In the genomic region with DNA sequence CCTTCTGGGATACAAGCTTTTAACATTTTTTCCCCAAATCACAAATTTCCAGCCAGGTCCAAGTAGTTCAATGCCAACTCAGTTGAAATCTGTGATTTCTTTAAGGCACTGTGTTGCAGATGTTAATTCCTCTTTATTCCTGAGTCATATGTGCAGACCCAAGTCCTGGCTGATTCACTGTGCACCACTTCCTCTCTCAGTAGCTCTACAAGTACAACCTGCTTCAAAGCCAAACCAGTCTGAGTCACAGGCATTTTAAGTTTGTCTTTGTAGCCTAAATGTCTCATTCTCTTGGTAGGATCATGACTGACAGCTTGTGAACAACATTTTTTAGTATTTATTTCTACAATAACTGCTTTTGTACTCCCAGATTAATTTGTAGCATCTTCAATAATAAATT, we compare ENCODE assay signal across 9 cellular contexts.
DNase-seq lines count a peak whose midpoint lies in the region; ATAC-seq and TF ChIP-seq lines count a peak whose summit lies in the region.
"Had no signal": no experiment of that assay in that cellular context is flagged by ENCODE, and none has a peak within 500 bp of the region (broad histone marks: within the 10 kb centered on the region; RNA-seq: fewer than 3 reads in every experiment).

No MANE protein-coding gene starts in this region.

- DNase-seq in CD4-positive, CD25-positive, alpha-beta regulatory T cell: peak in 1 of 3 donors; percentile 51
- DNase-seq in NCI-H226: peak; percentile 82
- DNase-seq in activated naive CD8-positive, alpha-beta T cell treated with anti-CD3 and anti-CD28 coated beads, Interleukin-2, amount 50 U/mL, for 24 hours: peak; percentile 4
- peak in 8 of 9 donors; percentile 13 to 49 (median 32) for DNase-seq in naive thymus-derived CD4-positive, alpha-beta T cell
- DNase-seq in NCI-H526 treated with DMSO at 0.1 percent for 48 hours (lab: John Stamatoyannopoulos, UW): no peak
- DNase-seq in glutamatergic neuron: no peak
- DNase-seq in left colon: no peak
- no peak for DNase-seq in NCI-H146 treated with DMSO at 0.1 percent for 48 hours (lab: John Stamatoyannopoulos, UW; ENCODE audit: unreplicated experiment)

- no peak overlapping the region for H3K4me3 ChIP-seq in CD4-positive, CD25-positive, alpha-beta regulatory T cell (ENCODE audit: low read depth, low read length)
- H3K4me3 ChIP-seq in naive thymus-derived CD4-positive, alpha-beta T cell (ENCODE audit: low read length): no peak overlapping the region

- H3K27me3 ChIP-seq in CD4-positive, CD25-positive, alpha-beta regulatory T cell (ENCODE audit: control insufficient read depth, insufficient read depth, low read length): no peaks in the 10 kb centered on the region
- H3K27me3 ChIP-seq in naive thymus-derived CD4-positive, alpha-beta T cell (ENCODE audit: control insufficient read depth in 2 of 2, insufficient read depth in 2 of 2, low read length in 2 of 2): no peaks in the 10 kb centered on the region
- H3K27me3 ChIP-seq: neutrophil had no signal

- CTCF ChIA-PET in naive thymus-derived CD4-positive, alpha-beta T cell (lab: Charles Lee): interaction anchor here (1.3 to 1.4 kb wide), 2 partner anchors 42 to 180 kb away, joined by 3 to 6 read pairs; no protein-coding TSS in a partner anchor

- no peaks in the 10 kb centered on the region for H3K36me3 ChIP-seq in CD4-positive, CD25-positive, alpha-beta regulatory T cell (ENCODE audit: control insufficient read depth, insufficient read depth, low read length)
- H3K36me3 ChIP-seq in naive thymus-derived CD4-positive, alpha-beta T cell (ENCODE audit: control insufficient read depth in 2 of 3, insufficient read depth in 3 of 3, low read length in 3 of 3): no peaks in the 10 kb centered on the region
- H3K36me3 ChIP-seq: neutrophil had no signal

- no peak for TF ChIP-seq CTCF in glutamatergic neuron (IDR thresholded peaks at IDR 0.05; ENCODE audit: partially characterized antibody, unreplicated experiment)

- no peak overlapping the region for H3K27ac Mint-ChIP-seq in CD4-positive, CD25-positive, alpha-beta regulatory T cell
- peak overlapping the region; percentile 69 for H3K27ac Mint-ChIP-seq in activated naive CD8-positive, alpha-beta T cell treated with anti-CD3 and anti-CD28 coated beads, Interleukin-2, amount 50 U/mL, for 24 hours
- peak overlapping the region in 5 of 9 donors; percentile 10 to 79 (median 12) for H3K27ac Mint-ChIP-seq in naive thymus-derived CD4-positive, alpha-beta T cell
- H3K27ac Mint-ChIP-seq in glutamatergic neuron (ENCODE audit: unreplicated experiment): no peak overlapping the region

- H3K27me3 Mint-ChIP-seq in CD4-positive, CD25-positive, alpha-beta regulatory T cell: no peaks in the 10 kb centered on the region
- no peaks in the 10 kb centered on the region for H3K27me3 Mint-ChIP-seq in activated naive CD8-positive, alpha-beta T cell treated with anti-CD3 and anti-CD28 coated beads, Interleukin-2, amount 50 U/mL, for 24 hours
- H3K27me3 Mint-ChIP-seq in naive thymus-derived CD4-positive, alpha-beta T cell: no peaks in the 10 kb centered on the region
- H3K27me3 Mint-ChIP-seq in glutamatergic neuron (ENCODE audit: unreplicated experiment): no peaks in the 10 kb centered on the region

- peaks cover 0 to 2% (median 0%) of the 10 kb centered on the region in 7 donors for H3K9me3 Mint-ChIP-seq in CD4-positive, CD25-positive, alpha-beta regulatory T cell
- no peaks in the 10 kb centered on the region for H3K9me3 Mint-ChIP-seq in activated naive CD8-positive, alpha-beta T cell treated with anti-CD3 and anti-CD28 coated beads, Interleukin-2, amount 50 U/mL, for 24 hours
- peaks cover 0 to 1% (median 0%) of the 10 kb centered on the region in 11 donors for H3K9me3 Mint-ChIP-seq in naive thymus-derived CD4-positive, alpha-beta T cell
- no peaks in the 10 kb centered on the region for H3K9me3 Mint-ChIP-seq in glutamatergic neuron (ENCODE audit: unreplicated experiment)

- ATAC-seq in CD4-positive, CD25-positive, alpha-beta regulatory T cell (ENCODE audit: low read depth in 2 of 2): peak; percentile 82 to 88
- peak; percentile 99 for ATAC-seq in activated naive CD8-positive, alpha-beta T cell treated with anti-CD3 and anti-CD28 coated beads, Interleukin-2, amount 50 U/mL, for 24 hours
- ATAC-seq in naive thymus-derived CD4-positive, alpha-beta T cell: peak; percentile 92
- no peak for ATAC-seq in left colon

- no peak overlapping the region for H3K4me3 Mint-ChIP-seq in CD4-positive, CD25-positive, alpha-beta regulatory T cell
- no peak overlapping the region for H3K4me3 Mint-ChIP-seq in activated naive CD8-positive, alpha-beta T cell treated with anti-CD3 and anti-CD28 coated beads, Interleukin-2, amount 50 U/mL, for 24 hours
- H3K4me3 Mint-ChIP-seq in naive thymus-derived CD4-positive, alpha-beta T cell: peak overlapping the region in 1 of 10 donors; percentile 24
- no peak overlapping the region for H3K4me3 Mint-ChIP-seq in glutamatergic neuron (ENCODE audit: unreplicated experiment)

- no peaks in the 10 kb centered on the region for H3K9me3 ChIP-seq in CD4-positive, CD25-positive, alpha-beta regulatory T cell (ENCODE audit: control insufficient read depth in 2 of 2, low read length in 2 of 2)
- H3K9me3 ChIP-seq in naive thymus-derived CD4-positive, alpha-beta T cell (ENCODE audit: control insufficient read depth in 2 of 3, low read length in 3 of 3): no peaks in the 10 kb centered on the region
- H3K9me3 ChIP-seq: neutrophil had no signal

- H3K4me1 ChIP-seq in CD4-positive, CD25-positive, alpha-beta regulatory T cell (ENCODE audit: control insufficient read depth, insufficient read depth, low read length, poor library complexity, severe bottlenecking): no peaks in the 10 kb centered on the region
- peaks cover 0 to 5% of the 10 kb centered on the region in 2 donors for H3K4me1 ChIP-seq in naive thymus-derived CD4-positive, alpha-beta T cell (ENCODE audit: control insufficient read depth in 2 of 2, insufficient read depth in 2 of 2, low read length in 2 of 2)

- no peak overlapping the region for H3K27ac ChIP-seq in CD4-positive, CD25-positive, alpha-beta regulatory T cell (ENCODE audit: insufficient read depth, low read length, poor library complexity, severe bottlenecking)
- no peak overlapping the region for H3K27ac ChIP-seq in naive thymus-derived CD4-positive, alpha-beta T cell (ENCODE audit: low read depth, low read length)
- H3K27ac ChIP-seq: neutrophil had no signal

- intact Hi-C loops in naive thymus-derived CD4-positive, alpha-beta T cell (cut with micrococcal nuclease): loop anchor here in 1 of 2 donors (1.0 to 5.0 kb wide), 2 partner anchors 37 to 118 kb away; no protein-coding TSS in a partner anchor
- intact Hi-C loops in left colon (cut with DNase I, micrococcal nuclease): no loop called here

- peaks cover 0 to 5% (median 0%) of the 10 kb centered on the region in 4 donors for H3K4me1 Mint-ChIP-seq in CD4-positive, CD25-positive, alpha-beta regulatory T cell
- peaks cover 37% of the 10 kb centered on the region for H3K4me1 Mint-ChIP-seq in activated naive CD8-positive, alpha-beta T cell treated with anti-CD3 and anti-CD28 coated beads, Interleukin-2, amount 50 U/mL, for 24 hours
- H3K4me1 Mint-ChIP-seq in naive thymus-derived CD4-positive, alpha-beta T cell: peaks cover 7 to 28% (median 12%) of the 10 kb centered on the region in 7 donors
- no peaks in the 10 kb centered on the region for H3K4me1 Mint-ChIP-seq in glutamatergic neuron (ENCODE audit: low read depth, unreplicated experiment)

- POLR2A ChIA-PET in naive thymus-derived CD4-positive, alpha-beta T cell (lab: Charles Lee): no interaction called here

- no peaks in the 10 kb centered on the region for H3K36me3 Mint-ChIP-seq in CD4-positive, CD25-positive, alpha-beta regulatory T cell
- no peaks in the 10 kb centered on the region for H3K36me3 Mint-ChIP-seq in activated naive CD8-positive, alpha-beta T cell treated with anti-CD3 and anti-CD28 coated beads, Interleukin-2, amount 50 U/mL, for 24 hours (ENCODE audit: low read depth)
- H3K36me3 Mint-ChIP-seq in naive thymus-derived CD4-positive, alpha-beta T cell: no peaks in the 10 kb centered on the region
- no peaks in the 10 kb centered on the region for H3K36me3 Mint-ChIP-seq in glutamatergic neuron (ENCODE audit: unreplicated experiment)

Comparison
In these comparisons a context has a peak if more than half of its experiments do, and no peak if none do; other contexts are left out.
1. DNase-seq: peak in NCI-H226 (single experiment), activated naive CD8-positive, alpha-beta T cell treated with anti-CD3 and anti-CD28 coated beads, Interleukin-2, amount 50 U/mL, for 24 hours (single experiment) and naive thymus-derived CD4-positive, alpha-beta T cell (8 of 9); none in NCI-H526 treated with DMSO at 0.1 percent for 48 hours (single experiment), glutamatergic neuron (single experiment), left colon (0 of 2) and NCI-H146 treated with DMSO at 0.1 percent for 48 hours (single experiment).
2. H3K27ac Mint-ChIP-seq: peak in activated naive CD8-positive, alpha-beta T cell treated with anti-CD3 and anti-CD28 coated beads, Interleukin-2, amount 50 U/mL, for 24 hours (single experiment) and naive thymus-derived CD4-positive, alpha-beta T cell (5 of 9); none in CD4-positive, CD25-positive, alpha-beta regulatory T cell (0 of 3) and glutamatergic neuron (single experiment).